In the genomic region with DNA sequence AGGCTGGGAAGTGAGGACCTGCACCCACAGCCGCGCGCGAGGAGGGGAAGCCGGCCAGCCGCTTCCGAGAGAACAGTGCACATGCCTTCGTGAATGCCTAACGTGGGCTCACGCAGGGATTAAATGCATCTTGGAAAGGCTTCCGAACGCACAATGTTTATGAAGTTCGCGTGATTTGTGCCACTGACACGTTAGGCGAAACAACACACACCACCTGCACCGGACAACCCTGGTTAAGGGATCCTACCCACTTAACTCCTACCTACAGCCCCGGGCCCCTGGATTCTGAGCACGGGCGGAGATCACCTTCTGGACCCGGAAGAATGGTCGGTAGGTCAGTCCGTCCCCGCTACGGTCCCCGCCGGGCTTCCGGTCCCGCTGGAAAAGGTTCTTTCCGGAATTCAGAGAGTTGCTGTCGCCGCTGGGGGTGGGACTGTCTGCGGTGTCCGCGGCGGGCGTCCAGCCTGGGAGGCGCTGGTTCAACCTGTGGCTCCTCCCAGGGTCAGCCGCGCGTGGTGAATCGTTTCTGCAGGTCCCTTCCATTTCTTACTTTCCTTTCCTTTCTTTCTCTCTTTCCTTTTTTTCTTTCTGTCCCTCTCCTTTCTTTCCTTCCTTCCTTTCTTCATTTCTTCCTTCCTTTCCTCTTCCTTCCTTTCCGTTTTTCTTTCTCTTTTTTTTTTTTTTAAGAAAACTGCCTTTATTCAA, we compare ENCODE assay signal across 8 cellular contexts. TPM values are rescaled to one million over a fixed set of nuclear protein-coding genes. Genes with fewer than 3 reads are reported as not detected.
A peak's percentile ranks its signal among the peaks of the same experiment; 100 is the strongest.
DNase-seq lines count a peak whose midpoint lies in the region; ATAC-seq and FAIRE-seq lines count a peak whose summit lies in the region.

TSS of gene MTIF2 (minus strand) at position 325 of the 705 bp plus-strand sequence. CDS start 5,373 bp downstream, outside the sequence.

- peak within 1 kb of the TSS; percentile 100 for H4K5ac ChIP-seq in mesendoderm (ENCODE audit: low read length)

- peak within 1 kb of the TSS; percentile 96 for H4K8ac ChIP-seq in mesendoderm (ENCODE audit: low read depth, low read length)

- no CpG with 5 or more reads among the region's 43 CpGs for WGBS in mesendoderm (ENCODE audit: extremely low coverage, insufficient coverage, low lambda C conversion rate)

- no peak within 1 kb of the TSS for H2BK120ac ChIP-seq in mesendoderm (ENCODE audit: low read depth, low read length)

- H3K18ac ChIP-seq in mesendoderm (ENCODE audit: low read length): no peak within 1 kb of the TSS

- peak within 1 kb of the TSS; percentile 100 for H3K56ac ChIP-seq in mesendoderm (ENCODE audit: low read length)

- peak within 1 kb of the TSS; percentile 17 for H3K4ac ChIP-seq in mesendoderm (ENCODE audit: low read depth, low read length)

- H3K23ac ChIP-seq in mesendoderm (ENCODE audit: low read length): peak within 1 kb of the TSS; percentile 94

- DNase-seq in Caki2 (ENCODE audit: low read depth): peak; percentile 92
- DNase-seq in HTR-8/SVneo (ENCODE audit: insufficient read length, low spot score): peak; percentile 95
- DNase-seq in NOMO-1 treated with dmso at 0.1 percent for 144 hours (lab: John Stamatoyannopoulos, UW; ENCODE audit: unreplicated experiment): peak; percentile 93
- peak; percentile 82 to 86 (median 84) for DNase-seq in activated CD8-positive, alpha-beta memory T cell treated with anti-CD3 and anti-CD28 coated beads for 48 hours (ENCODE audit: low read depth in 2 of 3, low spot score in 2 of 3)
- DNase-seq in mesendoderm: peak; percentile 98
- DNase-seq in stimulated activated CD8-positive, alpha-beta memory T cell treated with anti-CD3 and anti-CD28 coated beads, Interleukin-15, amount 100 ng/mL, for 1 hour (ENCODE audit: low read depth): peak; percentile 73

- no peak within 1 kb of the TSS for H2BK15ac ChIP-seq in mesendoderm (replicated peaks; ENCODE audit: low read depth)

- peak within 1 kb of the TSS; percentile 98 for H3K4me2 ChIP-seq in mesendoderm (ENCODE audit: low read length)

- peak; percentile 95 for ATAC-seq in GM21367 (IDR thresholded peaks at IDR 0.05; ENCODE audit: unreplicated experiment)

- H3K27me3 ChIP-seq in endocrine pancreas (ENCODE audit: control insufficient read depth, insufficient read depth, low read length): no peaks in the 10 kb centered on the region
- H3K27me3 ChIP-seq in mesendoderm (ENCODE audit: insufficient read depth, low read length, poor library complexity): no peaks in the 10 kb centered on the region

- H3K36me3 ChIP-seq in endocrine pancreas (ENCODE audit: control insufficient read depth, insufficient read depth, low read length) (no peaks in the 10 kb centered on the region), mesendoderm (ENCODE audit: control insufficient read depth, insufficient read depth, low read length) (no peaks in the 10 kb centered on the region)

- no peaks in the 10 kb centered on the region for H3K9me3 ChIP-seq in endocrine pancreas (ENCODE audit: control insufficient read depth, low read length)

- H2AK5ac ChIP-seq in mesendoderm (ENCODE audit: low read length): no peak within 1 kb of the TSS

- peaks cover 5% of the 10 kb centered on the region for H3K79me2 ChIP-seq in mesendoderm (ENCODE audit: control insufficient read depth, insufficient read depth, low read length)

- peaks cover 7% of the 10 kb centered on the region for H3K79me1 ChIP-seq in mesendoderm (ENCODE audit: low read length)

- FAIRE-seq in HTR-8/SVneo (lab: Jason Lieb, UNC): peak; percentile 76

- peak within 1 kb of the TSS; percentile 83 for H3K27ac ChIP-seq in mesendoderm (ENCODE audit: low read depth, low read length)

- no peaks in the 10 kb centered on the region for H3K4me1 ChIP-seq in endocrine pancreas (ENCODE audit: control insufficient read depth, insufficient read depth, low read length)
- peaks cover 3% of the 10 kb centered on the region for H3K4me1 ChIP-seq in mesendoderm (ENCODE audit: control insufficient read depth, low read depth, low read length)

- peak within 1 kb of the TSS; percentile 70 for H3K9ac ChIP-seq in endocrine pancreas (ENCODE audit: control insufficient read depth, insufficient read depth, low read length)
- peak within 1 kb of the TSS; percentile 99 for H3K9ac ChIP-seq in mesendoderm (ENCODE audit: low read length)

- no peak within 1 kb of the TSS for H2BK5ac ChIP-seq in mesendoderm (ENCODE audit: low read length)

- in situ Hi-C loops in Caki2 (cut with HindIII; ENCODE audit: low pct_unique_long_range_greater_than_20kb, low sequenced_read_pairs): no loop called here

- H3K4me3 ChIP-seq in endocrine pancreas (ENCODE audit: control insufficient read depth, insufficient read depth, low read length) (peak within 1 kb of the TSS; percentile 85), mesendoderm (ENCODE audit: low read length) (peak within 1 kb of the TSS; percentile 100)

RNA-seq across cellular contexts. Expression of gene MTIF2, which starts in this region (rescaled TPM):
- 35.2 and 42.6 TPM in 2 replicates for total RNA-seq in Caki2 (2014; rRNA removed; shearing (Covaris generic); ENCODE audit: low replicate concordance)
- polyA plus RNA-seq in mesendoderm (2013, experiment 1 of 2): 31.4 TPM
- 31.5 TPM for polyA plus RNA-seq in mesendoderm (2013, experiment 2 of 2)

Comparison
In these comparisons a context has a peak if more than half of its experiments do, and no peak if none do; other contexts are left out.
1. Peak in every context shown above with its lines: DNase-seq, ATAC-seq, H3K4me3 ChIP-seq and H3K27ac ChIP-seq.